Comparison of ENCODE assay signal across 8 cellular contexts in the genomic region with DNA sequence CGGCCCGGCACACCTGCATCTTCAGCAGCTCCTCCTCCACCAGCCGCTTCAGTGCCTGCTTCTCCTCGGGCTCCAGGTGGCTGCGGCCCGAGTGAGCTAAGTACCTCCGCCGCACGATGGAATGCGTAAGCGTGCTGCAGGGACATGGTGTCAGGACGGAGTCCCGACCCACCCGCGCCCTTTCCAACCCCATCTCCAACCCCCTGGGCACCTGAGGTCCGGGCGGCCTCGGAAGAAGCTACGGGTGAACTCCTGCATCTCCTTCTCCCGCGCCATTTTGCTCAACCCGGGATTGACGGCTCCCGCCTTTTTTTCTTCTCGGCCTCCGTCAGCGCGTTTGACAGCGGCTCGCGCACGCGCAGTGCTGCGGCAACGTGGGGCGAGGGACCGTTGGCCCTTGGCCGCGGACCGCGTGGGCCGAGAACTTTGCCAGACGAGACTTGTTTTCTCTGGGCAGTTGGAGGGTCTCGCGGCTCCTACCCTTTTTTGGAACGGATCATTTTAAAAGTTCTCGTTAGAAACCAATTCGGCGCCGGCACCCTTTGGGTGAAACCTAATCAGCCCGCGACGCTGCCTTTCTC.
DNase-seq lines count a peak whose midpoint lies in the region; ATAC-seq and TF ChIP-seq lines count a peak whose summit lies in the region.

A gene with protein sequence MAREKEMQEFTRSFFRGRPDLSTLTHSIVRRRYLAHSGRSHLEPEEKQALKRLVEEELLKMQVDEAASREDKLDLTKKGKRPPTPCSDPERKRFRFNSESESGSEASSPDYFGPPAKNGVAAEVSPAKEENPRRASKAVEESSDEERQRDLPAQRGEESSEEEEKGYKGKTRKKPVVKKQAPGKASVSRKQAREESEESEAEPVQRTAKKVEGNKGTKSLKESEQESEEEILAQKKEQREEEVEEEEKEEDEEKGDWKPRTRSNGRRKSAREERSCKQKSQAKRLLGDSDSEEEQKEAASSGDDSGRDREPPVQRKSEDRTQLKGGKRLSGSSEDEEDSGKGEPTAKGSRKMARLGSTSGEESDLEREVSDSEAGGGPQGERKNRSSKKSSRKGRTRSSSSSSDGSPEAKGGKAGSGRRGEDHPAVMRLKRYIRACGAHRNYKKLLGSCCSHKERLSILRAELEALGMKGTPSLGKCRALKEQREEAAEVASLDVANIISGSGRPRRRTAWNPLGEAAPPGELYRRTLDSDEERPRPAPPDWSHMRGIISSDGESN (minus strand): TSS at position 288 of the 581 bp plus-strand sequence. CDS start 12 bp downstream, at position 276.

- peak within 1 kb of the TSS; percentile 89 for H3K4me3 ChIP-seq in AG10803 (ENCODE audit: low read length)

- DNase-seq in AG10803 (ENCODE audit: low read depth) (peak; percentile 63), NCI-H446 (lab: John Stamatoyannopoulos, UW) (peak; percentile 67 to 95), cerebellar cortex (ENCODE audit: low spot score) (peak; percentile 86), kidney glomerular epithelial cell (lab: John Stamatoyannopoulos, UW) (peak; percentile 43)
- DNase-seq in activated CD4-positive, alpha-beta T cell treated with anti-CD3 and anti-CD28 coated beads for 1 hour, result peak; percentile 73
- DNase-seq in stimulated activated CD4-positive, alpha-beta T cell treated with anti-CD3 and anti-CD28 coated beads, Interleukin-1b, Interleukin-23, amount 100 ng/mL, for 1 hour (ENCODE audit: low read depth in 2 of 2), result peak; percentile 49 to 70

- ATAC-seq in GM19025 (IDR thresholded peaks at IDR 0.05; ENCODE audit: low read depth, unreplicated experiment) (peak; percentile 51), HG03354 (IDR thresholded peaks at IDR 0.05; ENCODE audit: poor library complexity, severe bottlenecking, unreplicated experiment) (peak; percentile 52)

- no peak for TF ChIP-seq CTCF in AG10803 (conservative IDR thresholded peaks at IDR 0.05; ENCODE audit: low read length)

Comparison
In these comparisons a context has a peak if more than half of its experiments do, and no peak if none do; other contexts are left out.
1. Peak in every context shown above with its lines: DNase-seq, ATAC-seq and H3K4me3 ChIP-seq.